In genomic region chr9:83012160-83012559, GRCh38 we compare ENCODE assay signal across 17 cellular contexts. TPM values are rescaled to one million over a fixed set of nuclear protein-coding genes. Genes with fewer than 3 reads are reported as not detected.
"Had no signal": no experiment of that assay in that cellular context is flagged by ENCODE, and none has a peak within 500 bp of the region (broad histone marks: within the 10 kb centered on the region; RNA-seq: fewer than 3 reads in every experiment).

No MANE protein-coding gene starts in this region.

- ATAC-seq: psoas muscle; stimulated activated naive CD8-positive, alpha-beta T cell treated with anti-CD3 and anti-CD28 coated beads, Interleukin-15, amount 100 ng/mL, for 72 hours; T-cell; upper lobe of right lung had no signal

- H3K9me3 ChIP-seq: psoas muscle, spleen, upper lobe of right lung had no signal

- H3K27ac ChIP-seq: psoas muscle, spleen, upper lobe of right lung had no signal

- H3K27ac Mint-ChIP-seq: activated B cell treated with CpG ODN at 0.5 μM for 24 hours; activated naive CD8-positive, alpha-beta T cell; dendritic cell treated with granulocyte-macrophage colony-stimulating factor and Interleukin-4, amounts not matched to agents 40 ng/mL and 50 ng/mL, for 4 days; stimulated activated naive CD8-positive, alpha-beta T cell treated with anti-CD3 and anti-CD28 coated beads, Interleukin-15, amount 100 ng/mL, for 72 hours; T-cell had no signal

- H3K27me3 ChIP-seq: upper lobe of right lung had no signal

- H3K36me3 Mint-ChIP-seq: activated naive CD8-positive, alpha-beta T cell; T-cell had no signal

- H3K4me3 Mint-ChIP-seq: activated B cell treated with CpG ODN at 0.5 μM for 24 hours; activated naive CD8-positive, alpha-beta T cell; dendritic cell treated with granulocyte-macrophage colony-stimulating factor and Interleukin-4, amounts not matched to agents 40 ng/mL and 50 ng/mL, for 4 days; neural crest cell; stimulated activated naive CD8-positive, alpha-beta T cell treated with anti-CD3 and anti-CD28 coated beads, Interleukin-15, amount 100 ng/mL, for 72 hours; T-cell had no signal

- H3K27me3 Mint-ChIP-seq: activated B cell treated with CpG ODN at 0.5 μM for 24 hours; dendritic cell treated with granulocyte-macrophage colony-stimulating factor and Interleukin-4, amounts not matched to agents 40 ng/mL and 50 ng/mL, for 4 days had no signal

- DNase-seq: activated B cell treated with CpG ODN at 0.5 μM for 24 hours; activated CD4-positive, alpha-beta T cell treated with anti-CD3 and anti-CD28 coated beads for 48 hours; activated CD8-positive, alpha-beta memory T cell treated with anti-CD3 and anti-CD28 coated beads, Interleukin-2, amount 50 U/mL, for 48 hours; activated gamma-delta T cell treated with Interleukin-2 at 50 U/mL for 16 hours; effector memory CD4-positive, alpha-beta T cell; hypothalamus; psoas muscle; spleen; stimulated activated naive CD8-positive, alpha-beta T cell treated with anti-CD3 and anti-CD28 coated beads, Interleukin-15, amount 100 ng/mL, for 72 hours; T-cell; T1000; upper lobe of right lung had no signal

- H3K9me3 Mint-ChIP-seq: activated B cell treated with CpG ODN at 0.5 μM for 24 hours; dendritic cell treated with granulocyte-macrophage colony-stimulating factor and Interleukin-4, amounts not matched to agents 40 ng/mL and 50 ng/mL, for 4 days; neural crest cell; stimulated activated naive CD8-positive, alpha-beta T cell treated with anti-CD3 and anti-CD28 coated beads, Interleukin-15, amount 100 ng/mL, for 72 hours; T-cell had no signal

- H3K4me1 ChIP-seq: psoas muscle had no signal

- H3K36me3 ChIP-seq: spleen, upper lobe of right lung had no signal

- H3K4me1 Mint-ChIP-seq: neural crest cell had no signal

- H3K4me3 ChIP-seq: lung, psoas muscle, spleen, upper lobe of right lung had no signal

RNA-seq across cellular contexts. Expression of gene RASEF, which starts 50.8 kb away (rescaled TPM):
- total RNA-seq: activated B cell treated with CpG ODN at 0.5 μM for 24 hours, osteocyte had no signal
